ENCODE assay signal across 33 cellular contexts in genomic region chr9:133518706-133519105, GRCh38. TPM values are rescaled to one million over a fixed set of nuclear protein-coding genes. Genes with fewer than 3 reads are reported as not detected.
"Had no signal": no experiment of that assay in that cellular context is flagged by ENCODE, and none has a peak within 500 bp of the region (broad histone marks: within the 10 kb centered on the region; RNA-seq: fewer than 3 reads in every experiment).

No MANE protein-coding gene starts in this region.

- H3K9me3 Mint-ChIP-seq: immature natural killer cell; mesothelial cell of epicardium; naive B cell; natural killer cell; neural crest cell; stimulated activated effector memory CD8-positive, alpha-beta T cell treated with anti-CD3 and anti-CD28 coated beads, Interleukin-12 subunit alpha, Interleukin-12 subunit beta, amount 100 ng/mL, for 72 hours; stimulated activated naive CD8-positive, alpha-beta T cell treated with anti-CD3 and anti-CD28 coated beads, Interleukin-15, Interleukin-2, amounts not matched to agents 100 ng/mL and 50 ng/mL, for 24 hours had no signal

- H3K9ac ChIP-seq: parathyroid adenoma had no signal

- H3K9me3 ChIP-seq: psoas muscle, suprapubic skin, thoracic aorta, tibial artery, upper lobe of right lung had no signal

- H3K36me3 Mint-ChIP-seq: immature natural killer cell; mesothelial cell of epicardium; naive B cell; natural killer cell; stimulated activated effector memory CD8-positive, alpha-beta T cell treated with anti-CD3 and anti-CD28 coated beads, Interleukin-12 subunit alpha, Interleukin-12 subunit beta, amount 100 ng/mL, for 72 hours had no signal

- ATAC-seq: left lobe of liver; natural killer cell; psoas muscle; sciatic nerve; stimulated activated effector memory CD8-positive, alpha-beta T cell treated with anti-CD3 and anti-CD28 coated beads, Interleukin-12 subunit alpha, Interleukin-12 subunit beta, amount 100 ng/mL, for 72 hours; upper lobe of right lung had no signal

- H3K36me3 ChIP-seq: suprapubic skin, thoracic aorta, tibial artery, upper lobe of right lung had no signal

- H3K4me3 Mint-ChIP-seq: immature natural killer cell; mesothelial cell of epicardium; naive B cell; natural killer cell; neural crest cell; stimulated activated effector memory CD8-positive, alpha-beta T cell treated with anti-CD3 and anti-CD28 coated beads, Interleukin-12 subunit alpha, Interleukin-12 subunit beta, amount 100 ng/mL, for 72 hours; stimulated activated naive CD8-positive, alpha-beta T cell treated with anti-CD3 and anti-CD28 coated beads, Interleukin-15, Interleukin-2, amounts not matched to agents 100 ng/mL and 50 ng/mL, for 24 hours had no signal

- H2AFZ ChIP-seq: parathyroid adenoma had no signal

- H3K4me1 Mint-ChIP-seq: immature natural killer cell; naive B cell; natural killer cell; neural crest cell; stimulated activated effector memory CD8-positive, alpha-beta T cell treated with anti-CD3 and anti-CD28 coated beads, Interleukin-12 subunit alpha, Interleukin-12 subunit beta, amount 100 ng/mL, for 72 hours had no signal

- H3K79me2 ChIP-seq: parathyroid adenoma had no signal

- DNase-seq: head of caudate nucleus; hypothalamus; immature natural killer cell; mesendoderm; naive B cell; natural killer cell; stimulated activated CD4-positive, alpha-beta T cell treated with anti-CD3 and anti-CD28 coated beads, Interleukin-12 subunit alpha, Interleukin-12 subunit beta, amount 100 ng/mL, for 4 hours; stimulated activated CD4-positive, alpha-beta T cell treated with anti-CD3 and anti-CD28 coated beads, Interleukin-15, amount 100 ng/mL, for 24 hours; stimulated activated CD4-positive, alpha-beta T cell treated with anti-CD3 and anti-CD28 coated beads, Interleukin-4, amount 100 ng/mL, for 24 hours; stimulated activated naive CD4-positive, alpha-beta T cell; tibial artery; trophoblast cell; upper lobe of right lung had no signal

- H3K27ac ChIP-seq: parathyroid adenoma, psoas muscle, skin epidermis, suprapubic skin, thoracic aorta, tibial artery, upper lobe of right lung had no signal

- H3K27me3 ChIP-seq: suprapubic skin had no signal

- H3K4me1 ChIP-seq: parathyroid adenoma, psoas muscle had no signal

- H3K27me3 Mint-ChIP-seq: stimulated activated naive CD8-positive, alpha-beta T cell treated with anti-CD3 and anti-CD28 coated beads, Interleukin-15, Interleukin-2, amounts not matched to agents 100 ng/mL and 50 ng/mL, for 24 hours had no signal

- H3K27ac Mint-ChIP-seq: immature natural killer cell; mesothelial cell of epicardium; natural killer cell; stimulated activated effector memory CD8-positive, alpha-beta T cell treated with anti-CD3 and anti-CD28 coated beads, Interleukin-12 subunit alpha, Interleukin-12 subunit beta, amount 100 ng/mL, for 72 hours; stimulated activated naive CD8-positive, alpha-beta T cell treated with anti-CD3 and anti-CD28 coated beads, Interleukin-15, Interleukin-2, amounts not matched to agents 100 ng/mL and 50 ng/mL, for 24 hours had no signal

- FAIRE-seq: islet of Langerhans, urothelium cell line had no signal

- H3K4me3 ChIP-seq: lung, psoas muscle, skin epidermis, suprapubic skin, thoracic aorta, tibial artery, upper lobe of right lung had no signal

RNA-seq across cellular contexts. Expression of gene MYMK, which starts 6.1 kb away (rescaled TPM):
- total RNA-seq: kidney epithelial cell, left lobe of liver, lower leg skin, lung, mesothelial cell of epicardium, mononuclear cell, natural killer cell, neural crest cell, osteocyte, posterior vena cava, sciatic nerve, subcutaneous adipose tissue, suprapubic skin, thoracic aorta, upper lobe of right lung had no signal
- polyA plus RNA-seq: immature natural killer cell, lung had no signal

RNA-seq across cellular contexts. Expression of gene ADAMTSL2, which starts 15.8 kb away (rescaled TPM):
- total RNA-seq: natural killer cell had no signal
- polyA plus RNA-seq: immature natural killer cell had no signal
